8 cellular contexts compared by ENCODE assay signal in the genomic region with DNA sequence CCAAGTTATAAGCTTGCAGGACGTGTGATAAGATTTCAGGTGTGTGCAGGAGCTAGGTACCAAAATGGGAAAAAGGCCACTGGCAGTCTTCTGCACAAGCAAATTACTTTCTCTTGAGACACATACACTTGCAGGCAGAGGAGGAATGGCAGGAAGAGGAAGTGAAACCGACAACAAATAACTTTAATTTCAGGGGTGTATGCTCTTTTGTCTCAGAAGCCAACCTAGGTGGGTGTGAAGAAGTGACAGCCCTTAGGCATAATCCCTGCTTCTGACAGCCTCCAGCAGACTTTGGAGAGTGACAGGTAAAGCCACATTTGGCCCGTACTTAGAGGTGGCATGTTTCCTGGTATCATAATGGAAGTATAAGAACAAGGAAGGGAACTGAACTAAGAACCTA.
DNase-seq lines count a peak whose midpoint lies in the region; ATAC-seq, FAIRE-seq and TF ChIP-seq lines count a peak whose summit lies in the region.
"Had no signal": no experiment of that assay in that cellular context is flagged by ENCODE, and none has a peak within 500 bp of the region (broad histone marks: within the 10 kb centered on the region; RNA-seq: fewer than 3 reads in every experiment).

No MANE protein-coding gene starts in this region.

- DNase-seq in osteoblast (ENCODE audit: insufficient read length, low spot score, missing footprints) (no peak), D341Med (ENCODE audit: low spot score) (no peak), G401 (ENCODE audit: low spot score) (no peak), urothelium cell line (ENCODE audit: low spot score) (no peak)

- no peaks in the 10 kb centered on the region; the same call in 1 of the 2 replicates for H3K27me3 ChIP-seq in OCI-LY1 (ENCODE audit: insufficient read depth, low read length)
- no peaks in the 10 kb centered on the region for H3K27me3 ChIP-seq in osteoblast (ENCODE audit: insufficient read depth, low read length)

- H3K27ac ChIP-seq in OCI-LY1 (ENCODE audit: low read depth, low read length, poor library complexity, severe bottlenecking), result no peak overlapping the region
- peak overlapping the region; percentile 67 for H3K27ac ChIP-seq in osteoblast (ENCODE audit: low read depth, low read length)

- H3F3A ChIP-seq in OCI-LY1 (ENCODE audit: insufficient read depth, low read length), result no peaks in the 10 kb centered on the region

- no peak for FAIRE-seq in urothelium cell line (lab: Jason Lieb, UNC)
- FAIRE-seq: endometrium had no signal

- peak; percentile 96 for ATAC-seq in GM19025 (IDR thresholded peaks at IDR 0.05; ENCODE audit: low read depth, unreplicated experiment)
- ATAC-seq in HG02852 (IDR thresholded peaks at IDR 0.05; ENCODE audit: unreplicated experiment), result peak; percentile 99

- H2AFZ ChIP-seq in OCI-LY1 (ENCODE audit: low read length), result no peak overlapping the region
- no peak overlapping the region for H2AFZ ChIP-seq in osteoblast (ENCODE audit: low read length)

- no peak overlapping the region for H3K4me3 ChIP-seq in OCI-LY1 (ENCODE audit: low read depth, low read length, poor library complexity, severe bottlenecking)
- no peak overlapping the region for H3K4me3 ChIP-seq in osteoblast (ENCODE audit: insufficient read depth, low read length)

- peak overlapping the region; percentile 18; the same call in 1 of the 2 replicates for H3K4me2 ChIP-seq in OCI-LY1 (ENCODE audit: low read length)
- H3K4me2 ChIP-seq in osteoblast (ENCODE audit: insufficient read depth, low read length), result no peak overlapping the region

- H3K4me1 ChIP-seq in OCI-LY1 (ENCODE audit: insufficient read depth, low read length, severe bottlenecking) (peaks cover 9% of the 10 kb centered on the region), osteoblast (ENCODE audit: insufficient read depth, low read length) (peaks cover 41% of the 10 kb centered on the region)

- no peak overlapping the region for H3K9ac ChIP-seq in OCI-LY1 (ENCODE audit: low read length)

- H3K9me2 ChIP-seq in OCI-LY1 (ENCODE audit: low read depth, low read length), result no peaks in the 10 kb centered on the region

- H3K9me3 ChIP-seq in OCI-LY1 (ENCODE audit: low read length) (no peaks in the 10 kb centered on the region), osteoblast (ENCODE audit: low read depth, low read length) (peaks cover 7% of the 10 kb centered on the region)

- in situ Hi-C loops in G401 (cut with HindIII; ENCODE audit: low sequenced_read_pairs), result no loop called here

- H3K79me2 ChIP-seq in OCI-LY1 (ENCODE audit: insufficient read depth, low read length) (no peaks in the 10 kb centered on the region), osteoblast (ENCODE audit: insufficient read depth, low read length) (peaks cover 46% of the 10 kb centered on the region)

- no peak for TF ChIP-seq CTCF in OCI-LY1 (IDR thresholded peaks at IDR 0.05; ENCODE audit: low read length)
- no peak for TF ChIP-seq CTCF in osteoblast (IDR thresholded peaks at IDR 0.05; ENCODE audit: extremely low read depth, low read depth, low read length)

- no peaks in the 10 kb centered on the region for H4K20me1 ChIP-seq in OCI-LY1 (ENCODE audit: insufficient read depth, low read length)
- peaks cover 2% of the 10 kb centered on the region for H4K20me1 ChIP-seq in osteoblast (ENCODE audit: insufficient read depth, low read length)

- H3K36me3 ChIP-seq in OCI-LY1 (ENCODE audit: insufficient read depth, low read length), result no peaks in the 10 kb centered on the region
- peaks cover 1% of the 10 kb centered on the region for H3K36me3 ChIP-seq in osteoblast (ENCODE audit: insufficient read depth, low read length)
